In genomic region chr3:48446043-48446424, GRCh38 we compare ENCODE assay signal across 8 cellular contexts. TPM values are rescaled to one million over a fixed set of nuclear protein-coding genes. Genes with fewer than 3 reads are reported as not detected.
DNase-seq lines count a peak whose midpoint lies in the region; ATAC-seq lines count a peak whose summit lies in the region.

No MANE protein-coding gene starts in this region.

- H3K36me3 ChIP-seq in CD4-positive, CD25-positive, alpha-beta regulatory T cell (ENCODE audit: control insufficient read depth, insufficient read depth, low read length) = peaks cover 25% of the 10 kb centered on the region
- H3K36me3 ChIP-seq in NT2/D1 (ENCODE audit: insufficient read depth, insufficient read length, low read length) = peaks cover 62% of the 10 kb centered on the region
- H3K36me3 ChIP-seq in endocrine pancreas (ENCODE audit: control insufficient read depth, insufficient read depth, low read length) = peaks cover 4% of the 10 kb centered on the region
- peaks cover 27% of the 10 kb centered on the region for H3K36me3 ChIP-seq in neuron (ENCODE audit: insufficient read depth, low read length)

- peak overlapping the region; percentile 82 for H3K4me3 ChIP-seq in CD4-positive, CD25-positive, alpha-beta regulatory T cell (ENCODE audit: low read depth, low read length)
- H3K4me3 ChIP-seq in NT2/D1 (ENCODE audit: insufficient read length, low read depth) (peak overlapping the region; percentile 95), endocrine pancreas (ENCODE audit: control insufficient read depth, insufficient read depth, low read length) (peak overlapping the region; percentile 33), neuron (ENCODE audit: low read length) (peak overlapping the region; percentile 88)

- H3K36me3 Mint-ChIP-seq in CD4-positive, CD25-positive, alpha-beta regulatory T cell = peaks cover 8% of the 10 kb centered on the region

- no peaks in the 10 kb centered on the region for H3K9me3 ChIP-seq in CD4-positive, CD25-positive, alpha-beta regulatory T cell (ENCODE audit: control insufficient read depth in 2 of 2, low read length in 2 of 2)
- H3K9me3 ChIP-seq in NT2/D1 (ENCODE audit: insufficient read depth, low read length) (no peaks in the 10 kb centered on the region), endocrine pancreas (ENCODE audit: control insufficient read depth, low read length) (no peaks in the 10 kb centered on the region), neuron (ENCODE audit: low read length) (no peaks in the 10 kb centered on the region)

- H3K4me1 Mint-ChIP-seq in CD4-positive, CD25-positive, alpha-beta regulatory T cell = peaks cover 15 to 52% (median 37%) of the 10 kb centered on the region in 4 donors

- peak overlapping the region; percentile 90 to 96 (median 92) for H3K27ac Mint-ChIP-seq in CD4-positive, CD25-positive, alpha-beta regulatory T cell

- H3K4me3 Mint-ChIP-seq in CD4-positive, CD25-positive, alpha-beta regulatory T cell = peak overlapping the region; percentile 87 to 98 (median 93)

- peak overlapping the region; percentile 50 for H2AFZ ChIP-seq in neuron (ENCODE audit: low read depth, low read length)

- peak overlapping the region; percentile 76 for H3K27ac ChIP-seq in CD4-positive, CD25-positive, alpha-beta regulatory T cell (ENCODE audit: insufficient read depth, low read length, poor library complexity, severe bottlenecking)

- peaks cover 36% of the 10 kb centered on the region for H3K4me1 ChIP-seq in CD4-positive, CD25-positive, alpha-beta regulatory T cell (ENCODE audit: control insufficient read depth, insufficient read depth, low read length, poor library complexity, severe bottlenecking)
- H3K4me1 ChIP-seq in NT2/D1 (ENCODE audit: insufficient read depth, insufficient read length) = peaks cover 6% of the 10 kb centered on the region
- peaks cover 6% of the 10 kb centered on the region for H3K4me1 ChIP-seq in endocrine pancreas (ENCODE audit: control insufficient read depth, insufficient read depth, low read length)
- peaks cover 30% of the 10 kb centered on the region for H3K4me1 ChIP-seq in neuron (ENCODE audit: insufficient read depth, low read length)

- H3K27me3 Mint-ChIP-seq in CD4-positive, CD25-positive, alpha-beta regulatory T cell = peaks cover 4% of the 10 kb centered on the region

- no peak for ATAC-seq in CD4-positive, CD25-positive, alpha-beta regulatory T cell (ENCODE audit: low read depth in 2 of 2)

- H3K9ac ChIP-seq in NT2/D1 (ENCODE audit: insufficient read length, low read depth) (peak overlapping the region; percentile 97), endocrine pancreas (ENCODE audit: control insufficient read depth, insufficient read depth, low read length) (peak overlapping the region; percentile 77)

- no peak for DNase-seq in CD4-positive, CD25-positive, alpha-beta regulatory T cell
- DNase-seq in NT2/D1 (ENCODE audit: low read depth, low spot score) (no peak), NCI-H1092 (lab: John Stamatoyannopoulos, UW) (no peak), 8988T (no peak), HuH-7.5 (ENCODE audit: low spot score) (no peak), cerebellum (ENCODE audit: low spot score) (no peak)

- H3K9me3 Mint-ChIP-seq in CD4-positive, CD25-positive, alpha-beta regulatory T cell = no peaks in the 10 kb centered on the region

- no peaks in the 10 kb centered on the region for H3K27me3 ChIP-seq in CD4-positive, CD25-positive, alpha-beta regulatory T cell (ENCODE audit: control insufficient read depth, insufficient read depth, low read length)
- H3K27me3 ChIP-seq in NT2/D1 (ENCODE audit: insufficient read depth, insufficient read length) = no peaks in the 10 kb centered on the region
- H3K27me3 ChIP-seq in endocrine pancreas (ENCODE audit: control insufficient read depth, insufficient read depth, low read length) = no peaks in the 10 kb centered on the region
- H3K27me3 ChIP-seq in neuron (ENCODE audit: insufficient read depth, low read length) = no peaks in the 10 kb centered on the region

RNA-seq across cellular contexts. Expression of gene ATRIP, which starts 0.5 kb away (rescaled TPM):
- total RNA-seq in CD4-positive, CD25-positive, alpha-beta regulatory T cell = 11.5 TPM
- polyA plus RNA-seq in CD4-positive, CD25-positive, alpha-beta regulatory T cell = 10 to 100 TPM in 3 of 4 donors, 1 to 10 TPM in 1; 9.6 to 14.7 (median 13.3) TPM
- total RNA-seq in cerebellum = 7.3 TPM

RNA-seq across cellular contexts. Expression of gene TMA7, which starts 6.0 kb away (rescaled TPM):
- total RNA-seq in CD4-positive, CD25-positive, alpha-beta regulatory T cell = 248 TPM
- 100 to 1,000 TPM; 664 to 743 (median 695) TPM for polyA plus RNA-seq in CD4-positive, CD25-positive, alpha-beta regulatory T cell
- total RNA-seq in cerebellum = 83.0 TPM

RNA-seq across cellular contexts. Expression of gene CCDC51, which starts 6.1 kb away (rescaled TPM):
- 4.6 TPM for total RNA-seq in CD4-positive, CD25-positive, alpha-beta regulatory T cell
- polyA plus RNA-seq in CD4-positive, CD25-positive, alpha-beta regulatory T cell = 10 to 100 TPM in 1 of 4 donors, 1 to 10 TPM in 3; 7.1 to 13.7 (median 9.1) TPM
- total RNA-seq in cerebellum = 6.0 TPM

RNA-seq across cellular contexts. Expression of gene PLXNB1, which starts 16.1 kb away (rescaled TPM):
- 5.2 TPM for total RNA-seq in CD4-positive, CD25-positive, alpha-beta regulatory T cell
- polyA plus RNA-seq in CD4-positive, CD25-positive, alpha-beta regulatory T cell = under 1 TPM in 1 of 4 donors, not detected in 3; 0.07 TPM
- 85.4 TPM for total RNA-seq in cerebellum

RNA-seq across cellular contexts. Expression of gene SHISA5, which starts 57.9 kb away (rescaled TPM):
- 197 TPM for total RNA-seq in CD4-positive, CD25-positive, alpha-beta regulatory T cell
- polyA plus RNA-seq in CD4-positive, CD25-positive, alpha-beta regulatory T cell = 100 to 1,000 TPM; 415 to 598 (median 440) TPM
- total RNA-seq in cerebellum = 39.5 TPM

Comparison
In these comparisons a context has a peak if more than half of its experiments do, and no peak if none do; other contexts are left out.
1. H3K4me3 ChIP-seq: peak in every context shown above with its lines; median percentile 95 in NT2/D1; 88 in neuron; 82 in CD4-positive, CD25-positive, alpha-beta regulatory T cell; 33 in endocrine pancreas.